Comparison of ENCODE assay signal across 9 cellular contexts in genomic region chrX:68801737-68802290, GRCh38.
"Had no signal": no experiment of that assay in that cellular context is flagged by ENCODE, and none has a peak within 500 bp of the region (broad histone marks: within the 10 kb centered on the region; RNA-seq: fewer than 3 reads in every experiment).

No MANE protein-coding gene starts in this region.

- H3K36me3 Mint-ChIP-seq: IgD-negative memory B cell had no signal

- H3K27ac ChIP-seq: GM23248, HL-60 had no signal

- H3K36me3 ChIP-seq: HAP-1 had no signal

- H3K9ac ChIP-seq: GM23248 had no signal

- H3K4me3 Mint-ChIP-seq: HFFc6, IgD-negative memory B cell had no signal

- FAIRE-seq: HepG2 had no signal

- DNase-seq: GM23248, GOT3, H7, HFFc6 had no signal

- H3K4me3 ChIP-seq: GM23248, HAP-1 had no signal

- H3K4me1 Mint-ChIP-seq: IgD-negative memory B cell had no signal

- H3K27ac Mint-ChIP-seq: HFFc6, IgD-negative memory B cell had no signal

- H3K9me3 ChIP-seq: HAP-1 had no signal

- H2AFZ ChIP-seq: GM23248 had no signal

- ATAC-seq: HCT116, HepG2 had no signal
